Comparison of ENCODE assay signal across 16 cellular contexts in genomic region chr4:25551608-25552007, GRCh38.
DNase-seq lines count a peak whose midpoint lies in the region; ATAC-seq and TF ChIP-seq lines count a peak whose summit lies in the region.
"Had no signal": no experiment of that assay in that cellular context is flagged by ENCODE, and none has a peak within 500 bp of the region (broad histone marks: within the 10 kb centered on the region; RNA-seq: fewer than 3 reads in every experiment).

No MANE protein-coding gene starts in this region.

- CTCF ChIA-PET in OCI-LY7 (lab: Charles Lee; ENCODE audit: unreplicated experiment): no interaction called here
- CTCF ChIA-PET in activated CD4-positive, alpha-beta T cell treated with anti-CD3 and anti-CD28 coated beads for 36 hours (lab: Charles Lee): no interaction called here

- H3K4me2 ChIP-seq in OCI-LY7 (ENCODE audit: low read length): peak overlapping the region; percentile 56
- H3K4me2 ChIP-seq: BLaER1 treated with 17β-estradiol and CSF1 and Interleukin-3, amounts not matched to agents 10 nM and 100 nM; KMS-11 had no signal

- DNase-seq in OCI-LY7 (ENCODE audit: low spot score): no peak
- peak; percentile 26 for DNase-seq in epithelial cell of esophagus (ENCODE audit: low read depth)
- DNase-seq in mucosa of descending colon: peak in 2 of 3 donors; percentile 48 to 69
- peak; percentile 52 for DNase-seq in ureter (ENCODE audit: low spot score)
- DNase-seq in GM03348 (ENCODE audit: low spot score): no peak
- no peak for DNase-seq in activated CD4-positive, alpha-beta T cell treated with anti-CD3 and anti-CD28 coated beads for 36 hours
- DNase-seq in WERI-Rb-1: no peak
- DNase-seq: EL, NCI-H1417 treated with DMSO at 0.1 percent for 48 hours, NCI-H2081, NCI-H524, RPMI8226, SJCRH30 had no signal

- intact Hi-C loops in OCI-LY7 (cut with micrococcal nuclease; ENCODE audit: unreplicated experiment) (no loop called here), mucosa of descending colon (cut with DNase I, micrococcal nuclease) (no loop called here)
- intact Hi-C loops in activated CD4-positive, alpha-beta T cell treated with anti-CD3 and anti-CD28 coated beads for 36 hours (cut with DNase I, micrococcal nuclease): no loop called here

- no peaks in the 10 kb centered on the region for H3K9me3 Mint-ChIP-seq in activated CD4-positive, alpha-beta T cell treated with anti-CD3 and anti-CD28 coated beads for 36 hours (ENCODE audit: low read depth)

- TF ChIP-seq CTCF in OCI-LY7 (conservative IDR thresholded peaks at IDR 0.05; ENCODE audit: low read length) (no peak), epithelial cell of esophagus (IDR thresholded peaks at IDR 0.05; ENCODE audit: insufficient read depth, low read depth, low read length, missing control alignments) (no peak), mucosa of descending colon (IDR thresholded peaks at IDR 0.05) (no peak), WERI-Rb-1 (IDR thresholded peaks at IDR 0.05; ENCODE audit: low read depth, low read length) (no peak)

- no peak overlapping the region for H3K27ac Mint-ChIP-seq in activated CD4-positive, alpha-beta T cell treated with anti-CD3 and anti-CD28 coated beads for 36 hours

- no peaks in the 10 kb centered on the region for H3K79me2 ChIP-seq in OCI-LY7 (ENCODE audit: insufficient read depth, low read depth, low read length)

- peak; percentile 87 for ATAC-seq in mucosa of descending colon
- no peak for ATAC-seq in activated CD4-positive, alpha-beta T cell treated with anti-CD3 and anti-CD28 coated beads for 36 hours
- ATAC-seq: HepG2 had no signal

- H3K4me1 ChIP-seq in OCI-LY7 (ENCODE audit: insufficient read depth, low read length, poor library complexity, severe bottlenecking) (peaks cover 24% of the 10 kb centered on the region), mucosa of descending colon (ENCODE audit: low read depth) (peaks cover 12% of the 10 kb centered on the region)
- H3K4me1 ChIP-seq: BLaER1 treated with 17β-estradiol and CSF1 and Interleukin-3, amounts not matched to agents 10 nM and 100 nM; SJCRH30 had no signal

- H3K36me3 ChIP-seq in OCI-LY7 (ENCODE audit: insufficient read depth, low read length) (no peaks in the 10 kb centered on the region), mucosa of descending colon (ENCODE audit: low read depth) (no peaks in the 10 kb centered on the region), WERI-Rb-1 (no peaks in the 10 kb centered on the region)
- H3K36me3 ChIP-seq: BLaER1 treated with 17β-estradiol and CSF1 and Interleukin-3, amounts not matched to agents 10 nM and 100 nM; SJCRH30 had no signal

- H3K27me3 Mint-ChIP-seq in activated CD4-positive, alpha-beta T cell treated with anti-CD3 and anti-CD28 coated beads for 36 hours: peaks cover 3% of the 10 kb centered on the region

- no peaks in the 10 kb centered on the region for H3K36me3 Mint-ChIP-seq in activated CD4-positive, alpha-beta T cell treated with anti-CD3 and anti-CD28 coated beads for 36 hours (ENCODE audit: low read depth)

- H3K27ac ChIP-seq in OCI-LY7 (ENCODE audit: low read depth, low read length, poor library complexity, severe bottlenecking) (peak overlapping the region; percentile 33), WERI-Rb-1 (no peak overlapping the region)
- H3K27ac ChIP-seq: BLaER1 treated with 17β-estradiol and CSF1 and Interleukin-3, amounts not matched to agents 10 nM and 100 nM; KMS-11; SJCRH30 had no signal

- H3K27me3 ChIP-seq in WERI-Rb-1 (ENCODE audit: insufficient read depth, low read depth, severe bottlenecking): no peaks in the 10 kb centered on the region
- H3K27me3 ChIP-seq: BLaER1 treated with 17β-estradiol and CSF1 and Interleukin-3, amounts not matched to agents 10 nM and 100 nM had no signal

- H4K20me1 ChIP-seq in OCI-LY7 (ENCODE audit: insufficient read depth, low read length): no peaks in the 10 kb centered on the region
- H4K20me1 ChIP-seq: BLaER1 treated with 17β-estradiol and CSF1 and Interleukin-3, amounts not matched to agents 10 nM and 100 nM had no signal

- no peaks in the 10 kb centered on the region for H3K9me2 ChIP-seq in OCI-LY7 (ENCODE audit: insufficient read depth, low read length)

- H3K4me3 ChIP-seq in OCI-LY7 (ENCODE audit: low read depth, low read length, poor library complexity, severe bottlenecking): no peak overlapping the region
- no peak overlapping the region for H3K4me3 ChIP-seq in epithelial cell of esophagus (ENCODE audit: low read length)
- no peak overlapping the region for H3K4me3 ChIP-seq in mucosa of descending colon
- no peak overlapping the region for H3K4me3 ChIP-seq in WERI-Rb-1 (ENCODE audit: low read depth, low read length)
- H3K4me3 ChIP-seq: BLaER1 treated with 17β-estradiol and CSF1 and Interleukin-3, amounts not matched to agents 10 nM and 100 nM; SJCRH30 had no signal

- no peak overlapping the region for H2AFZ ChIP-seq in OCI-LY7 (ENCODE audit: low read length)

- no TSS peak for BruUV-seq in OCI-LY7 (replicated peaks; lab: Mats Ljungman, UMichigan)

- H3K4me3 Mint-ChIP-seq in activated CD4-positive, alpha-beta T cell treated with anti-CD3 and anti-CD28 coated beads for 36 hours: no peak overlapping the region

- POLR2A ChIA-PET in OCI-LY7 (lab: Charles Lee): no interaction called here
- POLR2A ChIA-PET in activated CD4-positive, alpha-beta T cell treated with anti-CD3 and anti-CD28 coated beads for 36 hours (lab: Charles Lee): no interaction called here

- no peaks in the 10 kb centered on the region for H3K4me1 Mint-ChIP-seq in activated CD4-positive, alpha-beta T cell treated with anti-CD3 and anti-CD28 coated beads for 36 hours

- no peaks in the 10 kb centered on the region for H3K9me3 ChIP-seq in OCI-LY7 (ENCODE audit: low read length)
- no peaks in the 10 kb centered on the region for H3K9me3 ChIP-seq in mucosa of descending colon
- H3K9me3 ChIP-seq in WERI-Rb-1 (ENCODE audit: severe bottlenecking): no peaks in the 10 kb centered on the region
- H3K9me3 ChIP-seq: SJCRH30 had no signal

Comparison
In these comparisons a context has a peak if more than half of its experiments do, and no peak if none do; other contexts are left out.
1. DNase-seq: peak in epithelial cell of esophagus (single experiment), mucosa of descending colon (2 of 3) and ureter (single experiment); none in OCI-LY7 (single experiment), GM03348 (single experiment), activated CD4-positive, alpha-beta T cell treated with anti-CD3 and anti-CD28 coated beads for 36 hours (single experiment) and WERI-Rb-1 (single experiment).